Comparison of ENCODE assay signal across 19 cellular contexts in the genomic region with DNA sequence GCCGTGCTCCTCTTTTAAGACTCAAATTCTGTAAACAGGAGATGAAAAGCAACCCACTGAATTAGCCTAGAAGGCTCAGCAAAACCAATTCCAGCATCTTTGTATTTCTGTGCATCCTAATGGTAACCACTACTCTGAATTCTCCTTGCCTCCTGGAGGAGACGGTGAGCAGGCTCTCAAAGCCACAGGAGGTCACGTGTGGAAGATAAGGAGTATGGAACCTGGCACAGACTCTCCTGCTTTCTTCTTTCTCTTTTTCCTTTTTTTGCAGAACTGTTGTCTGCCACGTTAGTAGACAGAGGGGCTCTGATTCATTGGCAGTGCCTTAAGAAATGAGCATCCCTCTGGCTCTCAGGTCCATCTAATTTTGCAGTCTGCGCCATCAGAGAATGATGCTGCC. TPM values are rescaled to one million over a fixed set of nuclear protein-coding genes. Genes with fewer than 3 reads are reported as not detected.
DNase-seq lines count a peak whose midpoint lies in the region; ATAC-seq, FAIRE-seq and TF ChIP-seq lines count a peak whose summit lies in the region.
"Had no signal": no experiment of that assay in that cellular context is flagged by ENCODE, and none has a peak within 500 bp of the region (broad histone marks: within the 10 kb centered on the region; RNA-seq: fewer than 3 reads in every experiment).

No MANE protein-coding gene starts in this region.

- H3K27me3 Mint-ChIP-seq in HFFc6 (ENCODE audit: insufficient read depth) = no peaks in the 10 kb centered on the region; the same call in 1 of the 2 replicates
- H3K27me3 Mint-ChIP-seq in nephron progenitor cell (ENCODE audit: low read depth, poor library complexity) = no peaks in the 10 kb centered on the region
- H3K27me3 Mint-ChIP-seq: CD4-positive, alpha-beta memory T cell had no signal

- H3K27me3 ChIP-seq in K562 (ENCODE audit: control insufficient read depth in 2 of 2, insufficient read depth in 2 of 2, low read length in 2 of 2) = no peaks in the 10 kb centered on the region
- H3K27me3 ChIP-seq: BLaER1 had no signal

- TF ChIP-seq POLR2A in K562 (conservative IDR thresholded peaks at IDR 0.05) = no peak

- H3K4me2 ChIP-seq in K562 (ENCODE audit: insufficient read depth, low read length) = no peak overlapping the region
- H3K4me2 ChIP-seq: BLaER1 had no signal

- H3K27ac ChIP-seq in K562 (ENCODE audit: extremely low read depth, low read depth, low read length) = no peak overlapping the region
- H3K27ac ChIP-seq: BLaER1, GM23248, HL-60 had no signal

- H3K4me3 ChIP-seq in K562 = no peak overlapping the region
- H3K4me3 ChIP-seq: BLaER1, GM23248, HAP-1 had no signal

- H3K9me3 ChIP-seq in K562 (replicated peaks; ENCODE audit: control insufficient read depth, insufficient read depth, low read depth, low read length) = no peaks in the 10 kb centered on the region
- H3K9me3 ChIP-seq: BLaER1, HAP-1 had no signal

- peaks cover 22% of the 10 kb centered on the region for H3K4me1 Mint-ChIP-seq in HFFc6 (ENCODE audit: low read depth)
- peaks cover 17% of the 10 kb centered on the region for H3K4me1 Mint-ChIP-seq in nephron progenitor cell
- H3K4me1 Mint-ChIP-seq: CD14-positive monocyte had no signal

- WGBS in K562 (ENCODE audit: insufficient coverage, low coverage, missing lambda C conversion rate) = 62% methylated on average over 3 of the region's 5 CpGs

- ATAC-seq in K562 = no peak

- TF ChIP-seq CTCF in HFFc6 (IDR thresholded peaks at IDR 0.05) = no peak
- TF ChIP-seq CTCF in K562 (IDR thresholded peaks at IDR 0.05 in 2 of 3, conservative IDR thresholded peaks at IDR 0.05 in 1 of 3; ENCODE audit: insufficient read depth in 2 of 3, low read depth in 1 of 3, low read length in 3 of 3) = no peak
- TF ChIP-seq CTCF in nephron progenitor cell (IDR thresholded peaks at IDR 0.05) = no peak

- H3K36me3 Mint-ChIP-seq in HFFc6 (ENCODE audit: low read depth) (peaks cover 18% of the 10 kb centered on the region), nephron progenitor cell (ENCODE audit: low read depth) (peaks cover 24% of the 10 kb centered on the region)

- H3K36me3 ChIP-seq in K562 (ENCODE audit: control insufficient read depth, insufficient read depth, low read length) = peaks cover 15% of the 10 kb centered on the region; the same call in 2 of the 3 replicates

- no peak overlapping the region for H3K4me3 Mint-ChIP-seq in HFFc6
- H3K4me3 Mint-ChIP-seq in nephron progenitor cell = no peak overlapping the region
- H3K4me3 Mint-ChIP-seq: CD14-positive monocyte; CD4-positive, alpha-beta memory T cell had no signal

- no peaks in the 10 kb centered on the region for H3K4me1 ChIP-seq in K562 (replicated peaks in 1 of 2; ENCODE audit: control insufficient read depth in 2 of 2, insufficient read depth in 2 of 2, low read length in 2 of 2)
- H3K4me1 ChIP-seq: BLaER1, HAP-1 had no signal

- no peak overlapping the region for H3K9ac ChIP-seq in K562 (ENCODE audit: insufficient read depth in 1 of 2, low read depth in 2 of 2, low read length in 2 of 2)
- H3K9ac ChIP-seq: BLaER1, GM23248 had no signal

- CTCF ChIA-PET in K562 (lab: Yijun Ruan, JAX; ENCODE audit: low intra/inter-chr PET ratio) = no interaction called here

- FAIRE-seq in K562 (lab: Jason Lieb, UNC) = no peak
- FAIRE-seq: G401.6, GM12892, GM18507 had no signal

- TF ChIP-seq RAD21 in K562 (CRISPR knock-in tag; conservative IDR thresholded peaks at IDR 0.05 in 1 of 2, IDR thresholded peaks at IDR 0.05 in 1 of 2) = no peak

- H3K9me3 Mint-ChIP-seq in HFFc6 (no peaks in the 10 kb centered on the region), nephron progenitor cell (no peaks in the 10 kb centered on the region)
- H3K9me3 Mint-ChIP-seq: CD4-positive, alpha-beta memory T cell had no signal

- no peak for TF ChIP-seq EP300 in K562 (IDR thresholded peaks at IDR 0.05; ENCODE audit: low read length)

- intact Hi-C loops in K562 (cut with micrococcal nuclease) = no loop called here

- POLR2A ChIA-PET in K562 (lab: Yijun Ruan, JAX) = no interaction called here

- DNase-seq in HFFc6 = no peak
- no peak for DNase-seq in K562 (ENCODE audit: extremely low read depth in 1 of 4, low spot score in 3 of 4)
- DNase-seq in nephron progenitor cell = no peak
- DNase-seq in activated CD8-positive, alpha-beta memory T cell treated with anti-CD3 and anti-CD28 coated beads, Interleukin-2, amount 50 U/mL, for 48 hours = no peak
- DNase-seq in NCI-H1092 treated with DMSO at 0.1 percent for 48 hours (lab: John Stamatoyannopoulos, UW) = no peak
- DNase-seq in DMS 273 treated with DMSO at 0.1 percent for 48 hours (lab: John Stamatoyannopoulos, UW) = no peak
- no peak for DNase-seq in DMS79 (lab: John Stamatoyannopoulos, UW)
- DNase-seq: 8988T; CD4-positive, alpha-beta memory T cell; DND-41; EL; GM23248 had no signal

- H2AFZ ChIP-seq in K562 (ENCODE audit: low read depth, low read length) = no peak overlapping the region
- H2AFZ ChIP-seq: GM23248 had no signal

- BruUV-seq in K562 (replicated peaks; lab: Mats Ljungman, UMichigan) = no TSS peak

- H3K27ac Mint-ChIP-seq in HFFc6 (peak overlapping the region; percentile 24; the same call in 1 of the 2 replicates), nephron progenitor cell (peak overlapping the region; percentile 84)

- H3K79me2 ChIP-seq in K562 (ENCODE audit: control insufficient read depth, insufficient read depth, low read length) = no peaks in the 10 kb centered on the region

- H4K20me1 ChIP-seq in K562 (replicated peaks; ENCODE audit: control insufficient read depth, insufficient read depth, low read length) = no peaks in the 10 kb centered on the region

- in situ Hi-C loops in K562 (cut with MboI) = no loop called here

- H3K9me1 ChIP-seq in K562 (ENCODE audit: control insufficient read depth, insufficient read depth, low read length) = no peaks in the 10 kb centered on the region

TF ChIP-seq in K562, 482 proteins besides CTCF, POLR2A, EP300 and RAD21:
- TF ChIP-seq, protein P1, sequence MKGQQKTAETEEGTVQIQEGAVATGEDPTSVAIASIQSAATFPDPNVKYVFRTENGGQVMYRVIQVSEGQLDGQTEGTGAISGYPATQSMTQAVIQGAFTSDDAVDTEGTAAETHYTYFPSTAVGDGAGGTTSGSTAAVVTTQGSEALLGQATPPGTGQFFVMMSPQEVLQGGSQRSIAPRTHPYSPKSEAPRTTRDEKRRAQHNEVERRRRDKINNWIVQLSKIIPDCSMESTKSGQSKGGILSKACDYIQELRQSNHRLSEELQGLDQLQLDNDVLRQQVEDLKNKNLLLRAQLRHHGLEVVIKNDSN (CRISPR knock-in tag; IDR thresholded peaks at IDR 0.05) = 0 out of 2 replicates have a peak, but pooled peaks have one; percentile 17
- no peak for TF ChIP-seq HDAC1 (IDR thresholded peaks at IDR 0.05)

RNA-seq across cellular contexts. Expression of gene VPS53, which starts 44.4 kb away (rescaled TPM):
- total RNA-seq in HFFc6 (2021; fragmentation: NEBNext Ultra II Directional; extraction: Animal tissue kit (Norgen Biotek cat#: 25700)) = 10 to 100 TPM; 85.3 to 91.0 (median 87.9) TPM
- total RNA-seq in K562 (2011; cell fraction: chromatin; rRNA removed; ENCODE audit: low replicate concordance) = 76.4 and 103 TPM in 2 replicates
- 32.6 and 35.0 TPM in 2 replicates for total RNA-seq in K562 (2011; cell fraction: nucleolus; rRNA removed)
- 47.7 and 52.4 TPM in 2 replicates for total RNA-seq in K562 (2011; cell fraction: nucleoplasm; rRNA removed)
- total RNA-seq in K562 (2014; rRNA removed) (4.9 and 9.1 TPM in 2 replicates), K562 (2014; rRNA removed; fragmentation: Illumina TruSeq; extraction: Trizol) (6.9 and 7.1 TPM in 2 replicates), K562 (2015; rRNA removed; fragmentation: Illumina TruSeq; extraction: Trizol) (8.1 and 8.3 TPM in 2 replicates), K562 (2021) (27.5 and 29.1 TPM in 2 replicates)
- polyA plus RNA-seq in K562 (2011; rRNA removed) (9.9 and 12.4 TPM in 2 replicates), K562 (2014; fragmentation: Illumina TruSeq; extraction: Trizol) (8.3 and 8.8 TPM in 2 replicates), K562 (2014; fragmentation: Nextera tagmentation; extraction: Ambion mirVana) (1 to 10 TPM in 1 of 2 experiments, under 1 TPM in 1; 0.90 to 1.3 TPM), K562 (2014; rRNA removed) (6.0 and 8.2 TPM in 2 replicates)
- 7.0 and 8.0 TPM in 2 replicates for polyA plus RNA-seq in K562 (2011; cell fraction: cytosol; rRNA removed)
- polyA plus RNA-seq in K562 (2011; cell fraction: nucleus; rRNA removed) = 16.7 and 18.6 TPM in 2 replicates
- 9.9 and 17.0 TPM in 2 replicates for polyA plus RNA-seq in K562 (2012)
- polyA minus RNA-seq in K562 (2011; rRNA and poly(A)+ RNA removed) = 45.0 and 68.4 TPM in 2 replicates
- 22.6 and 24.3 TPM in 2 replicates for polyA minus RNA-seq in K562 (2011; cell fraction: cytosol; rRNA and poly(A)+ RNA removed)
- polyA minus RNA-seq in K562 (2011; cell fraction: nucleus; rRNA and poly(A)+ RNA removed) = 30.6 and 48.9 TPM in 2 replicates
